ENCODE assay signal across 16 cellular contexts in genomic region chr1:151192047-151192446, GRCh38. TPM values are rescaled to one million over a fixed set of nuclear protein-coding genes. Genes with fewer than 3 reads are reported as not detected.
DNase-seq lines count a peak whose midpoint lies in the region; ATAC-seq and TF ChIP-seq lines count a peak whose summit lies in the region.
"Had no signal": no experiment of that assay in that cellular context is flagged by ENCODE, and none has a peak within 500 bp of the region (broad histone marks: within the 10 kb centered on the region; RNA-seq: fewer than 3 reads in every experiment).

No MANE protein-coding gene starts in this region.

- H4K8ac ChIP-seq in mesenchymal stem cell (ENCODE audit: low read length): no peak overlapping the region

- H2AK5ac ChIP-seq in mesenchymal stem cell (ENCODE audit: low read length, severe bottlenecking): no peak overlapping the region

- CTCF ChIA-PET in RWPE1 (lab: Yijun Ruan, JAX) (no interaction called here), WTC11 (lab: Charles Lee) (no interaction called here)

- ATAC-seq in WTC11: no peak
- no peak for ATAC-seq in HG02970 (IDR thresholded peaks at IDR 0.05; ENCODE audit: low FRiP score, unreplicated experiment)
- ATAC-seq: A549, GM12878, GM23338 had no signal

- no peak overlapping the region for H3K9ac ChIP-seq in mesenchymal stem cell (ENCODE audit: low read length)

- WGBS in mesenchymal stem cell: 79% methylated on average over 6 of the region's 7 CpGs

- H3K4me3 Mint-ChIP-seq in WTC11 (no peak overlapping the region), type B pancreatic cell (no peak overlapping the region)
- H3K4me3 Mint-ChIP-seq: GM23338 had no signal

- H3K36me3 Mint-ChIP-seq in WTC11 (no peaks in the 10 kb centered on the region; the same call in 1 of the 2 replicates), type B pancreatic cell (no peaks in the 10 kb centered on the region)

- no peak overlapping the region for H3K23ac ChIP-seq in mesenchymal stem cell (ENCODE audit: low read length in 2 of 2)

- H2BK15ac ChIP-seq in mesenchymal stem cell (ENCODE audit: low read depth, poor library complexity, severe bottlenecking): no peak overlapping the region

- POLR2A ChIA-PET in RWPE1 (lab: Yijun Ruan, JAX; ENCODE audit: low non-redundant PET): no interaction called here
- POLR2A ChIA-PET in WTC11 (lab: Charles Lee): no interaction called here

- no peak overlapping the region for H3K4me2 ChIP-seq in mesenchymal stem cell (ENCODE audit: low read length, poor library complexity, severe bottlenecking)
- H3K4me2 ChIP-seq: A549, GM23338 had no signal

- no peaks in the 10 kb centered on the region for H3K9me3 ChIP-seq in mesenchymal stem cell (ENCODE audit: control insufficient read depth, low read length)
- H3K9me3 ChIP-seq: A549, BE2C had no signal

- peak overlapping the region; percentile 18 for H2AFZ ChIP-seq in mesenchymal stem cell (ENCODE audit: low read depth, low read length)
- H2AFZ ChIP-seq: GM23338 had no signal

- no peak overlapping the region for H4K91ac ChIP-seq in mesenchymal stem cell (ENCODE audit: low read length)

- peaks cover 4% of the 10 kb centered on the region for H3K4me1 ChIP-seq in mesenchymal stem cell (ENCODE audit: control insufficient read depth, insufficient read depth, low read depth, low read length)
- H3K4me1 ChIP-seq: BE2C had no signal

- H3K27ac Mint-ChIP-seq in WTC11 (no peak overlapping the region), type B pancreatic cell (peak overlapping the region; percentile 67)
- H3K27ac Mint-ChIP-seq: GM23338 had no signal

- no peaks in the 10 kb centered on the region for H3K27me3 ChIP-seq in mesenchymal stem cell (ENCODE audit: control insufficient read depth in 1 of 2, insufficient read depth in 1 of 2, low read length in 2 of 2)
- H3K27me3 ChIP-seq: BE2C had no signal

- H3K27me3 Mint-ChIP-seq in WTC11 (ENCODE audit: low read depth): no peaks in the 10 kb centered on the region; the same call in 1 of the 2 replicates
- peaks cover 3% of the 10 kb centered on the region for H3K27me3 Mint-ChIP-seq in type B pancreatic cell

- H3K4me3 ChIP-seq in mesenchymal stem cell (ENCODE audit: insufficient read depth in 1 of 2, low read depth in 1 of 2, low read length in 2 of 2): no peak overlapping the region
- H3K4me3 ChIP-seq: A549, GM12878, GM23338 had no signal

- H2BK5ac ChIP-seq in mesenchymal stem cell (ENCODE audit: low read depth, low read length, poor library complexity, severe bottlenecking): no peak overlapping the region

- no peak overlapping the region for H2BK120ac ChIP-seq in mesenchymal stem cell (ENCODE audit: low read depth, low read length)

- peaks cover 9% of the 10 kb centered on the region for H3K79me1 ChIP-seq in mesenchymal stem cell (replicated peaks; ENCODE audit: low read length, poor library complexity, severe bottlenecking)

- H2BK12ac ChIP-seq in mesenchymal stem cell (ENCODE audit: low read length in 2 of 2): no peak overlapping the region

- no peak overlapping the region for H3K18ac ChIP-seq in mesenchymal stem cell (ENCODE audit: low read depth in 1 of 2, low read length in 2 of 2)

- TF ChIP-seq CTCF in RWPE1 (conservative IDR thresholded peaks at IDR 0.05; ENCODE audit: low read depth) (no peak), WTC11 (IDR thresholded peaks at IDR 0.05) (no peak), type B pancreatic cell (conservative IDR thresholded peaks at IDR 0.05) (no peak)

- H3K4ac ChIP-seq in mesenchymal stem cell (ENCODE audit: low read depth in 1 of 2, low read length in 2 of 2): no peak overlapping the region

- H3K9me3 Mint-ChIP-seq in WTC11: no peaks in the 10 kb centered on the region
- H3K9me3 Mint-ChIP-seq in type B pancreatic cell: no peaks in the 10 kb centered on the region
- H3K9me3 Mint-ChIP-seq: CD4-positive, alpha-beta memory T cell; GM23338; H9 had no signal

- no peak for DNase-seq in RWPE1 (ENCODE audit: low spot score)
- DNase-seq in WTC11 (ENCODE audit: low spot score): no peak
- no peak for DNase-seq in mesenchymal stem cell
- DNase-seq in type B pancreatic cell (ENCODE audit: extremely low spot score, unreplicated experiment): no peak
- DNase-seq in SW480 (ENCODE audit: low spot score): no peak
- DNase-seq: BE2C; CD4-positive, alpha-beta memory T cell; DMS79; H9 had no signal

- H3K36me3 ChIP-seq in mesenchymal stem cell (ENCODE audit: control insufficient read depth in 1 of 2, insufficient read depth in 2 of 2, low read depth in 1 of 2, low read length in 2 of 2): no peaks in the 10 kb centered on the region
- H3K36me3 ChIP-seq: BE2C had no signal

- H3K27ac ChIP-seq in RWPE1 (peak overlapping the region; percentile 53), mesenchymal stem cell (ENCODE audit: low read length, poor library complexity, severe bottlenecking) (no peak overlapping the region)
- H3K27ac ChIP-seq: A549, C4-2B had no signal

- H3K14ac ChIP-seq in mesenchymal stem cell (ENCODE audit: low read length in 2 of 2): no peak overlapping the region

- H3K4me1 Mint-ChIP-seq in WTC11 (peaks cover 12% of the 10 kb centered on the region), type B pancreatic cell (ENCODE audit: unreplicated experiment) (peaks cover 16% of the 10 kb centered on the region)

TF ChIP-seq in WTC11, 78 proteins besides CTCF, POLR2A, EP300 and RAD21:
- peak; percentile 66 for TF ChIP-seq GABPB1 (CRISPR knock-in tag; IDR thresholded peaks at IDR 0.05)
- no peak for TF ChIP-seq ZSCAN18 (CRISPR knock-in tag; IDR thresholded peaks at IDR 0.05)

RNA-seq across cellular contexts. Expression of gene VPS72, which starts 2.0 kb away (rescaled TPM):
- total RNA-seq in WTC11 (2021): 87.2 to 103 TPM (median 97.6 TPM) in 3 replicates
- 41.7 TPM for polyA plus RNA-seq in mesenchymal stem cell (2013, experiment 1 of 2)
- 39.3 TPM for polyA plus RNA-seq in mesenchymal stem cell (2013, experiment 2 of 2)
- 95.8 and 97.4 TPM in 2 replicates for total RNA-seq in type B pancreatic cell (ENCODE audit: low replicate concordance)

RNA-seq across cellular contexts. Expression of gene PIP5K1A, which starts 6.3 kb away (rescaled TPM):
- 77.8 to 84.8 TPM (median 81.3 TPM) in 3 replicates for total RNA-seq in WTC11 (2021)
- 58.2 TPM for polyA plus RNA-seq in mesenchymal stem cell (2013, experiment 1 of 2)
- polyA plus RNA-seq in mesenchymal stem cell (2013, experiment 2 of 2): 59.4 TPM
- total RNA-seq in type B pancreatic cell (ENCODE audit: low replicate concordance): 69.8 and 77.3 TPM in 2 replicates

RNA-seq across cellular contexts. Expression of gene TMOD4, which starts 16.3 kb away (rescaled TPM):
- 0.66 to 0.82 TPM (median 0.79 TPM) in 3 replicates for total RNA-seq in WTC11 (2021)
- polyA plus RNA-seq in mesenchymal stem cell (2013, experiment 1 of 2): 0.06 TPM
- 0.14 TPM for polyA plus RNA-seq in mesenchymal stem cell (2013, experiment 2 of 2)
- 1.9 TPM in 2 replicates for total RNA-seq in type B pancreatic cell (ENCODE audit: low replicate concordance)
- total RNA-seq: G401 had no signal
- polyA plus RNA-seq: AG04450; CD4-positive, alpha-beta memory T cell; GM23338 had no signal

RNA-seq across cellular contexts. Expression of gene SCNM1, which starts 26.1 kb away (rescaled TPM):
- total RNA-seq in WTC11 (2021): 35.3 to 45.3 TPM (median 35.8 TPM) in 3 replicates
- polyA plus RNA-seq in mesenchymal stem cell (2013, experiment 1 of 2): 51.1 TPM
- polyA plus RNA-seq in mesenchymal stem cell (2013, experiment 2 of 2): 52.4 TPM
- 39.3 and 42.1 TPM in 2 replicates for total RNA-seq in type B pancreatic cell (ENCODE audit: low replicate concordance)

RNA-seq across cellular contexts. Expression of gene LYSMD1, which starts 26.3 kb away (rescaled TPM):
- total RNA-seq in WTC11 (2021) (6.3 to 7.8 TPM (median 6.9 TPM) in 3 replicates), type B pancreatic cell (ENCODE audit: low replicate concordance) (8.9 and 12.3 TPM in 2 replicates)
- polyA plus RNA-seq in mesenchymal stem cell (2013, experiment 1 of 2): 5.9 TPM
- polyA plus RNA-seq in mesenchymal stem cell (2013, experiment 2 of 2): 5.2 TPM
